In the genomic region with DNA sequence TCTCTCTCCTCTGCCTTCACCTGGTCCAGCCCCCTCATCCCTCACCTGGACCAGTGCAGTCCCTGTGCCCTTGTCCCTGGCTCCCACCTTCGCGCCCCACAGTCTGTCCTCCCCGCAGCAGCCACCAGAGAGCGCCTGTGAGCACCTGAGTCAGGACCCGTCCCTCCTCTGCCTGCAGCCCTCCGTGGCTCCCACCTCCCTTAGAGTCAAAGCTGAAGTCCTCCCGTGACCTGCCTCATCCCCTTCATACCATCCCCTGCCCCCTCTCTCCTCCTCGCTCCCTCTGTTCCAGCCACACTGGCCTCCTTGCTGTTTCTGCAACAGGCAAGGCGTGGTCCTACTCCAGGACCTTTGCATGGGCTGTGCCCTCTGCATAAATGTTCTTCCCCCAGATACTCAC, we compare ENCODE assay signal across 16 cellular contexts. TPM values are rescaled to one million over a fixed set of nuclear protein-coding genes. Genes with fewer than 3 reads are reported as not detected.
A peak's percentile ranks its signal among the peaks of the same experiment; 100 is the strongest.
DNase-seq lines count a peak whose midpoint lies in the region; ATAC-seq and TF ChIP-seq lines count a peak whose summit lies in the region.
"Had no signal": no experiment of that assay in that cellular context is flagged by ENCODE, and none has a peak within 500 bp of the region (broad histone marks: within the 10 kb centered on the region; RNA-seq: fewer than 3 reads in every experiment).

No MANE protein-coding gene starts in this region.

- BruUV-seq in Panc1 (replicated peaks; lab: Mats Ljungman, UMichigan) = no TSS peak

- H3K27me3 ChIP-seq in AG04450 (ENCODE audit: control insufficient read depth, insufficient read depth, low read length) (peaks cover 13% of the 10 kb centered on the region), Panc1 (ENCODE audit: control insufficient read depth, insufficient read depth, low read length) (no peaks in the 10 kb centered on the region), ascending aorta (no peaks in the 10 kb centered on the region)

- CTCF ChIA-PET in AG04450 (lab: Charles Lee) = interaction anchor here (0.5 to 1.0 kb wide), 2 partner anchors 70 to 1007 kb away, joined by 3 to 4 read pairs; no protein-coding TSS in a partner anchor
- CTCF ChIA-PET in Panc1 (lab: Charles Lee) = interaction anchor here (0.5 to 0.6 kb wide), 3 partner anchors 44 to 284 kb away, joined by 4 to 8 read pairs (median 5); no protein-coding TSS in a partner anchor

- POLR2A ChIA-PET in AG04450 (lab: Yijun Ruan, JAX) = no interaction called here
- POLR2A ChIA-PET in Panc1 (lab: Charles Lee) = interaction anchor here (0.6 kb wide), 1 partner anchor 18 kb away, joined by 3 read pairs; no protein-coding TSS in a partner anchor

- DNase-seq in AG04450 (ENCODE audit: low read depth, low spot score) (no peak), GM12864 (ENCODE audit: low read depth) (no peak), Panc1 (ENCODE audit: low read depth, low spot score) (no peak), epithelial cell of proximal tubule (ENCODE audit: low read depth) (no peak), A172 (ENCODE audit: low spot score) (no peak), ascending aorta (ENCODE audit: low spot score in 2 of 2) (no peak)
- DNase-seq: activated gamma-delta T cell treated with Interleukin-2 at 50 U/mL for 16 hours; DMS153; effector memory CD4-positive, alpha-beta T cell; NCI-H146; NK-92 treated with Interleukin-12 subunit alpha and Interleukin-12 subunit beta, amount 100 ng/mL, for 24 hours; T-helper 17 cell had no signal

- H3K27ac ChIP-seq in AG04450 (ENCODE audit: low read depth, low read length) (no peak overlapping the region), Panc1 (ENCODE audit: low read length) (no peak overlapping the region), ascending aorta (no peak overlapping the region)

- 0 out of 2 replicates have a peak, but pooled peaks have one; percentile 3 for TF ChIP-seq CTCF in AG04450 (IDR thresholded peaks at IDR 0.05; ENCODE audit: low read depth, low read length)
- TF ChIP-seq CTCF in GM12864 (IDR thresholded peaks at IDR 0.05; ENCODE audit: low read depth, low read length, missing control alignments) = peak; percentile 61
- TF ChIP-seq CTCF in Panc1 (IDR thresholded peaks at IDR 0.05) = peak; percentile 64; the same call in 1 of the 2 replicates
- TF ChIP-seq CTCF in epithelial cell of proximal tubule (conservative IDR thresholded peaks at IDR 0.05; ENCODE audit: low read depth, low read length) = peak; percentile 42
- TF ChIP-seq CTCF in ascending aorta (IDR thresholded peaks at IDR 0.05) = no peak

- H3K4me1 ChIP-seq in Panc1 (ENCODE audit: control insufficient read depth, insufficient read depth, low read length) = no peaks in the 10 kb centered on the region
- no peaks in the 10 kb centered on the region for H3K4me1 ChIP-seq in ascending aorta
- H3K4me1 ChIP-seq: HAP-1 had no signal

- H3K36me3 ChIP-seq in Panc1 (ENCODE audit: control insufficient read depth, insufficient read depth, low read length) (no peaks in the 10 kb centered on the region), ascending aorta (no peaks in the 10 kb centered on the region)
- H3K36me3 ChIP-seq: HAP-1 had no signal

- intact Hi-C loops in Panc1 (cut with micrococcal nuclease; ENCODE audit: unreplicated experiment) = no loop called here
- intact Hi-C loops in ascending aorta (cut with DNase I) = no loop called here

- no peak overlapping the region for H3K4me3 ChIP-seq in AG04450 (ENCODE audit: low read depth, low read length)
- no peak overlapping the region for H3K4me3 ChIP-seq in GM12864 (ENCODE audit: low read depth, low read length)
- H3K4me3 ChIP-seq in Panc1 (ENCODE audit: low read depth in 2 of 2, low read length in 2 of 2) = no peak overlapping the region
- H3K4me3 ChIP-seq in epithelial cell of proximal tubule (ENCODE audit: low read depth, low read length) = no peak overlapping the region
- H3K4me3 ChIP-seq in ascending aorta = no peak overlapping the region
- H3K4me3 ChIP-seq: HAP-1 had no signal

- in situ Hi-C loops in Panc1 (cut with HindIII; ENCODE audit: low pct_unique_long_range_greater_than_20kb, low sequenced_read_pairs) = no loop called here

- H3K9me3 ChIP-seq in AG04450 (ENCODE audit: control insufficient read depth, insufficient read depth, low read length) (no peaks in the 10 kb centered on the region; the same call in 1 of the 2 replicates), Panc1 (ENCODE audit: control insufficient read depth, insufficient read depth, low read depth, low read length) (no peaks in the 10 kb centered on the region), ascending aorta (no peaks in the 10 kb centered on the region)
- H3K9me3 ChIP-seq: HAP-1 had no signal

- ATAC-seq in Panc1 (peak; percentile 63), GM21576 (IDR thresholded peaks at IDR 0.05; ENCODE audit: unreplicated experiment) (no peak), HG02763 (IDR thresholded peaks at IDR 0.05; ENCODE audit: unreplicated experiment) (no peak)
- ATAC-seq: T-helper 17 cell had no signal

RNA-seq across cellular contexts. Expression of gene CELF5, which starts 10.3 kb away (rescaled TPM):
- polyA plus RNA-seq in AG04450 (2011; rRNA removed) = not detected in 2 replicates
- not detected in 2 replicates for polyA minus RNA-seq in AG04450 (2011; rRNA and poly(A)+ RNA removed)
- total RNA-seq in Panc1 (2021; ENCODE audit: unreplicated experiment) (1.2 TPM), epithelial cell of proximal tubule (not detected in 2 replicates), ascending aorta (not detected)
- 2.5 TPM for polyA plus RNA-seq in Panc1 (2012; ENCODE audit: insufficient read length)
- total RNA-seq in A172 (2014; rRNA removed; shearing (Covaris generic)) = not detected in 2 replicates

RNA-seq across cellular contexts. Expression of gene NCLN, which starts 49.1 kb away (rescaled TPM):
- 27.1 and 40.3 TPM in 2 replicates for polyA plus RNA-seq in AG04450 (2011; rRNA removed)
- polyA minus RNA-seq in AG04450 (2011; rRNA and poly(A)+ RNA removed) = 24.5 and 37.8 TPM in 2 replicates
- 132 TPM for total RNA-seq in Panc1 (2021; ENCODE audit: unreplicated experiment)
- 171 TPM for polyA plus RNA-seq in Panc1 (2012; ENCODE audit: insufficient read length)
- 59.7 and 116 TPM in 2 replicates for total RNA-seq in epithelial cell of proximal tubule
- 67.6 and 74.6 TPM in 2 replicates for total RNA-seq in A172 (2014; rRNA removed; shearing (Covaris generic))
- 118 TPM for total RNA-seq in ascending aorta

RNA-seq across cellular contexts. Expression of gene S1PR4, which starts 56.2 kb away (rescaled TPM):
- not detected in 2 replicates for polyA plus RNA-seq in AG04450 (2011; rRNA removed)
- polyA minus RNA-seq in AG04450 (2011; rRNA and poly(A)+ RNA removed) = not detected in 2 replicates
- total RNA-seq in Panc1 (2021; ENCODE audit: unreplicated experiment) (0.26 TPM), epithelial cell of proximal tubule (not detected in 2 replicates), ascending aorta (4.9 TPM)
- not detected for polyA plus RNA-seq in Panc1 (2012; ENCODE audit: insufficient read length)
- 0.26 TPM in 1 of 2 replicates, not detected in the other for total RNA-seq in A172 (2014; rRNA removed; shearing (Covaris generic))
- total RNA-seq: temporal lobe had no signal

Comparison
In these comparisons a context has a peak if more than half of its experiments do, and no peak if none do; other contexts are left out.
1. CTCF ChIP-seq: peak in AG04450 (single experiment), GM12864 (single experiment), Panc1 (single experiment) and epithelial cell of proximal tubule (single experiment); none in ascending aorta (0 of 3).